1 cellular context compared by ENCODE assay signal in the genomic region with DNA sequence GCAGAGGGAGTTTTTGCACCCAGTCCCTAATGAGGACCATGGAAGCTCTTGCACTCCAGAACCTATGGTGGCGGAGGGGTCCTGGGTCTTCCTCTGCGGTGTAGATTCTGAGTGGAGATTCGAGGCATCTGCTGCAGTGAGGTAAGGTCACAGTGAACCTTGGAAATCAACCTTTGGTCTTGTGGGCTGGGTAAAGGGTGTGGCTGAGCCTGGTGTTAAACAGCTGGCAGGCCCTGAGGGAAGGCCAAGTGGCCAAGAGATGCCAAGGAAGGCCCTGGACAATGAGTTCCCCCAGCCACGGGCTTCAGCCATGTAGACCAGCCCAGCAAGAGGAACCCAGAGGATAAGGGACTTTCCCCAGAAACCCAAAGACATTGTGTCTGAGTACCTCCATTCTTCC.
TF ChIP-seq lines count a peak whose summit lies in the region.

No MANE protein-coding gene starts in this region.

TF ChIP-seq in H1, 55 proteins besides CTCF, POLR2A, EP300 and RAD21:
- TF ChIP-seq RBBP5 (IDR thresholded peaks at IDR 0.05; ENCODE audit: borderline replicate concordance, low read depth, low read length) = no peak
- TF ChIP-seq RFX5 (IDR thresholded peaks at IDR 0.05; ENCODE audit: borderline replicate concordance, low read depth, low read length) = no peak
- TF ChIP-seq TBP (IDR thresholded peaks at IDR 0.05; ENCODE audit: low read depth, low read length) = no peak
- no peak for TF ChIP-seq SUZ12 (IDR thresholded peaks at IDR 0.05; ENCODE audit: low read length)
- no peak for TF ChIP-seq TAF7 (optimal IDR thresholded peaks at IDR 0.05; ENCODE audit: borderline replicate concordance, low read depth, low read length)
- no peak for TF ChIP-seq SIRT6 (IDR thresholded peaks at IDR 0.05; ENCODE audit: low read length)
- no peak for TF ChIP-seq MAFK (IDR thresholded peaks at IDR 0.05; ENCODE audit: low read depth, low read length)
- no peak for TF ChIP-seq SP1 (IDR thresholded peaks at IDR 0.05; ENCODE audit: low read depth, low read length)
- no peak for TF ChIP-seq KDM1A (IDR thresholded peaks at IDR 0.05; ENCODE audit: borderline replicate concordance, low read length)
- TF ChIP-seq CHD7 (IDR thresholded peaks at IDR 0.05; ENCODE audit: insufficient replicate concordance, low read length) = no peak
- no peak for TF ChIP-seq SRF (IDR thresholded peaks at IDR 0.05; ENCODE audit: low read depth, low read length)
- TF ChIP-seq KDM5A (IDR thresholded peaks at IDR 0.05; ENCODE audit: low read length) = no peak
